In genomic region chr10:102620138-102620591, GRCh38 we compare ENCODE assay signal across 13 cellular contexts. TPM values are rescaled to one million over a fixed set of nuclear protein-coding genes. Genes with fewer than 3 reads are reported as not detected.
DNase-seq lines count a peak whose midpoint lies in the region; ATAC-seq and TF ChIP-seq lines count a peak whose summit lies in the region.
"Had no signal": no experiment of that assay in that cellular context is flagged by ENCODE, and none has a peak within 500 bp of the region (broad histone marks: within the 10 kb centered on the region; RNA-seq: fewer than 3 reads in every experiment).

No MANE protein-coding gene starts in this region.

- no peak overlapping the region for H2BK12ac ChIP-seq in trophoblast cell (ENCODE audit: low read length)

- no peak for DNase-seq in ascending aorta (ENCODE audit: low spot score in 2 of 2)
- peak; percentile 69 for DNase-seq in left cardiac atrium
- DNase-seq in trophoblast cell, result no peak
- DNase-seq in upper lobe of left lung, result no peak
- DNase-seq in MV-4-11 (lab: John Stamatoyannopoulos, UW), result no peak
- no peak for DNase-seq in C1 segment of cervical spinal cord (lab: John Stamatoyannopoulos, UW)
- DNase-seq in immature natural killer cell, result no peak
- DNase-seq: activated CD4-positive, alpha-beta T cell treated with anti-CD3 and anti-CD28 coated beads, Interleukin-2, amount 50 U/mL, for 48 hours; activated effector memory CD4-positive, alpha-beta T cell treated with anti-CD3 and anti-CD28 coated beads, Interleukin-2, amount 50 U/mL, for 16 hours; CD4-positive, alpha-beta memory T cell; NCI-H1092 treated with DMSO at 0.1 percent for 48 hours; NCI-H446 treated with DMSO at 0.1 percent for 48 hours; stimulated activated CD4-positive, alpha-beta T cell treated with anti-CD3 and anti-CD28 coated beads, Interleukin-15, amount 100 ng/mL, for 24 hours had no signal

- peak overlapping the region in 1 of 2 donors; percentile 1 for H3K4me3 ChIP-seq in ascending aorta
- no peak overlapping the region for H3K4me3 ChIP-seq in trophoblast cell (ENCODE audit: low read depth, low read length)
- H3K4me3 ChIP-seq in upper lobe of left lung, result no peak overlapping the region

- H3K36me3 ChIP-seq in ascending aorta (peaks cover 7 to 26% of the 10 kb centered on the region in 2 donors), trophoblast cell (ENCODE audit: control insufficient read depth in 1 of 2, insufficient read depth in 2 of 2, low read length in 2 of 2) (peaks cover 34 to 42% of the 10 kb centered on the region in 2 experiments), upper lobe of left lung (peaks cover 0 to 25% (median 20%) of the 10 kb centered on the region in 4 donors)

- H4K8ac ChIP-seq in trophoblast cell (ENCODE audit: low read depth, low read length), result no peak overlapping the region

- no peak overlapping the region for H2AFZ ChIP-seq in trophoblast cell (ENCODE audit: insufficient read depth, low read length, poor library complexity)

- intact Hi-C loops in ascending aorta (cut with DNase I) (no loop called here), left cardiac atrium (cut with DNase I) (no loop called here)

- ATAC-seq in left cardiac atrium (peak; percentile 52 to 71), upper lobe of left lung (ENCODE audit: low FRiP score in 2 of 2) (no peak)

- peak overlapping the region in 1 of 6 donors; percentile 53 for H3K27ac Mint-ChIP-seq in immature natural killer cell

- WGBS in trophoblast cell (ENCODE audit: extremely low coverage, insufficient coverage, insufficient read length), result no CpG with 5 or more reads among the region's 5 CpGs
- 40 to 41% methylated on average over 5 of the region's 5 CpGs for WGBS in upper lobe of left lung, 2 donors

- no peak overlapping the region for H3K23ac ChIP-seq in trophoblast cell (ENCODE audit: low read length)

- no peak for TF ChIP-seq CTCF in ascending aorta (IDR thresholded peaks at IDR 0.05)
- TF ChIP-seq CTCF in upper lobe of left lung (IDR thresholded peaks at IDR 0.05), result no peak

- no peak for TF ChIP-seq POLR2A in upper lobe of left lung (IDR thresholded peaks at IDR 0.05)

- H3K27me3 Mint-ChIP-seq in immature natural killer cell (ENCODE audit: low read depth in 3 of 3), result no peaks in the 10 kb centered on the region
- H3K27me3 Mint-ChIP-seq: CD4-positive, alpha-beta memory T cell had no signal

- H3K9me3 Mint-ChIP-seq in immature natural killer cell, result no peaks in the 10 kb centered on the region
- H3K9me3 Mint-ChIP-seq: CD4-positive, alpha-beta memory T cell had no signal

- no peak overlapping the region for H3K14ac ChIP-seq in trophoblast cell (ENCODE audit: low read length)

- H2AK5ac ChIP-seq in trophoblast cell (ENCODE audit: low read length), result no peak overlapping the region

- H3K9me3 ChIP-seq in ascending aorta (no peaks in the 10 kb centered on the region), trophoblast cell (ENCODE audit: insufficient read depth, low read depth, low read length) (peaks cover 3% of the 10 kb centered on the region), upper lobe of left lung (no peaks in the 10 kb centered on the region)

- no peak overlapping the region for H3K4me3 Mint-ChIP-seq in immature natural killer cell
- H3K4me3 Mint-ChIP-seq: CD4-positive, alpha-beta memory T cell had no signal

- H2BK120ac ChIP-seq in trophoblast cell (ENCODE audit: insufficient read depth, low read length, poor library complexity), result no peak overlapping the region

- no peak overlapping the region for H3K9ac ChIP-seq in trophoblast cell (ENCODE audit: low read length)

- H4K91ac ChIP-seq in trophoblast cell (ENCODE audit: low read depth, low read length), result peak overlapping the region; percentile 72

- no peak overlapping the region for H2BK5ac ChIP-seq in trophoblast cell (ENCODE audit: low read depth, low read length, poor library complexity)

- peaks cover 14% of the 10 kb centered on the region for H3K79me1 ChIP-seq in trophoblast cell (ENCODE audit: low read length)

- H3K36me3 Mint-ChIP-seq in immature natural killer cell, result peaks cover 7 to 20% (median 12%) of the 10 kb centered on the region in 3 donors

- H3K27me3 ChIP-seq in ascending aorta (no peaks in the 10 kb centered on the region), trophoblast cell (ENCODE audit: insufficient read depth, low read length) (no peaks in the 10 kb centered on the region), upper lobe of left lung (no peaks in the 10 kb centered on the region)

- H3K18ac ChIP-seq in trophoblast cell (ENCODE audit: low read length), result no peak overlapping the region

- H3K27ac ChIP-seq in ascending aorta (peak overlapping the region; percentile 92 to 95), trophoblast cell (ENCODE audit: low read depth, low read length) (no peak overlapping the region), upper lobe of left lung (peak overlapping the region; percentile 54 to 84 (median 68))

- no peaks in the 10 kb centered on the region for H3K4me1 Mint-ChIP-seq in immature natural killer cell

- H4K12ac ChIP-seq in trophoblast cell (ENCODE audit: low read depth, low read length), result no peak overlapping the region

- H3K4me1 ChIP-seq in ascending aorta (peaks cover 35 to 49% of the 10 kb centered on the region in 2 donors), trophoblast cell (ENCODE audit: control insufficient read depth in 1 of 2, insufficient read depth in 2 of 2, low read length in 2 of 2) (peaks cover 23 to 32% of the 10 kb centered on the region in 2 experiments), upper lobe of left lung (peaks cover 41 to 62% (median 56%) of the 10 kb centered on the region in 4 donors)

- no peak overlapping the region for H3K4ac ChIP-seq in trophoblast cell (ENCODE audit: low read depth, low read length)

- no peak for TF ChIP-seq EP300 in upper lobe of left lung (IDR thresholded peaks at IDR 0.05)

- H3K79me2 ChIP-seq in trophoblast cell (ENCODE audit: control insufficient read depth, insufficient read depth, low read length, poor library complexity), result peaks cover 3% of the 10 kb centered on the region

- no peak overlapping the region for H3K4me2 ChIP-seq in trophoblast cell (ENCODE audit: low read length)

RNA-seq across cellular contexts. Expression of gene TRIM8, which starts 24.1 kb away (rescaled TPM):
- total RNA-seq in ascending aorta, result 216 TPM
- total RNA-seq in left cardiac atrium, result 100 to 1,000 TPM; 104 to 108 TPM
- 36.7 and 37.2 TPM in 2 replicates for polyA plus RNA-seq in trophoblast cell (2013)
- total RNA-seq in upper lobe of left lung, result 100 to 1,000 TPM; 162 to 279 (median 177) TPM
- 10 to 100 TPM; 30.5 to 78.8 (median 39.2) TPM for polyA plus RNA-seq in immature natural killer cell

Comparison
In these comparisons a context has a peak if more than half of its experiments do, and no peak if none do; other contexts are left out.
1. ATAC-seq: peak in left cardiac atrium (2 of 2); none in upper lobe of left lung (0 of 2).